ENCODE assay signal across 14 cellular contexts in genomic region chr12:55713721-55714120, GRCh38. TPM values are rescaled to one million over a fixed set of nuclear protein-coding genes. Genes with fewer than 3 reads are reported as not detected.
A peak's percentile ranks its signal among the peaks of the same experiment; 100 is the strongest.
DNase-seq lines count a peak whose midpoint lies in the region; ATAC-seq, FAIRE-seq and TF ChIP-seq lines count a peak whose summit lies in the region.
"Had no signal": no experiment of that assay in that cellular context is flagged by ENCODE, and none has a peak within 500 bp of the region (broad histone marks: within the 10 kb centered on the region; RNA-seq: fewer than 3 reads in every experiment).

No MANE protein-coding gene starts in this region.

- peaks cover 9% of the 10 kb centered on the region for H3K27me3 Mint-ChIP-seq in CD8-positive, alpha-beta T cell (ENCODE audit: low read depth)

- peaks cover 28% of the 10 kb centered on the region for H3K4me1 ChIP-seq in A549
- peaks cover 0 to 56% (median 3%) of the 10 kb centered on the region in 4 donors for H3K4me1 ChIP-seq in right lobe of liver
- H3K4me1 ChIP-seq in CD8-positive, alpha-beta T cell (ENCODE audit: insufficient read depth, low read length): peaks cover 24% of the 10 kb centered on the region

- no peak for TF ChIP-seq EP300 in A549 (IDR thresholded peaks at IDR 0.05)

- peaks cover 7% of the 10 kb centered on the region for H3K36me3 Mint-ChIP-seq in CD8-positive, alpha-beta T cell

- H3K4me1 Mint-ChIP-seq in CD8-positive, alpha-beta T cell (ENCODE audit: low read depth): peaks cover 36% of the 10 kb centered on the region

- H3K27ac ChIP-seq in A549 (no peak overlapping the region), right lobe of liver (peak overlapping the region in 2 of 3 donors; percentile 2 to 59)
- H3K27ac ChIP-seq in CD8-positive, alpha-beta T cell (ENCODE audit: low read depth, low read length): no peak overlapping the region
- H3K27ac ChIP-seq: BLaER1 had no signal

- H3K4me3 Mint-ChIP-seq in CD8-positive, alpha-beta T cell: no peak overlapping the region

- peak; percentile 29 to 40 for DNase-seq in A549 (ENCODE audit: low read depth in 1 of 2, low spot score in 1 of 2)
- peak; percentile 95 for DNase-seq in HCEC 1CT
- DNase-seq in choroid plexus epithelial cell (ENCODE audit: low read depth): peak; percentile 82
- no peak for DNase-seq in right lobe of liver
- DNase-seq in UCSD-AML1 (lab: John Stamatoyannopoulos, UW; ENCODE audit: unreplicated experiment): no peak
- DNase-seq in stimulated activated CD4-positive, alpha-beta T cell treated with anti-CD3 and anti-CD28 coated beads, Interleukin-2, amount 100 ng/mL, for 48 hours: no peak
- no peak for DNase-seq in stimulated activated CD4-positive, alpha-beta T cell treated with anti-CD3 and anti-CD28 coated beads, Interleukin-4, amount 100 ng/mL, for 1 hour
- DNase-seq in CD8-positive, alpha-beta T cell: no peak
- DNase-seq: activated naive CD4-positive, alpha-beta T cell treated with anti-CD3 and anti-CD28 coated beads, Interleukin-2, amount 50 U/mL, for 16 hours; effector memory CD4-positive, alpha-beta T cell; midbrain; NCI-H2171; small intestine had no signal

- TF ChIP-seq POLR2A in A549 (IDR thresholded peaks at IDR 0.05; ENCODE audit: low read length) (no peak), right lobe of liver (IDR thresholded peaks at IDR 0.05) (no peak)

- H3K4me3 ChIP-seq in A549 (no peak overlapping the region), choroid plexus epithelial cell (ENCODE audit: low read depth, low read length) (no peak overlapping the region), right lobe of liver (no peak overlapping the region)
- no peak overlapping the region for H3K4me3 ChIP-seq in CD8-positive, alpha-beta T cell (ENCODE audit: low read depth, low read length)
- H3K4me3 ChIP-seq: BLaER1 had no signal

- H3K9me3 Mint-ChIP-seq in CD8-positive, alpha-beta T cell: no peaks in the 10 kb centered on the region

- WGBS in A549 (ENCODE audit: missing lambda C conversion rate): 26% methylated on average over 2 of the region's 2 CpGs
- WGBS in right lobe of liver (ENCODE audit: insufficient coverage, low coverage, low lambda C conversion rate, missing lambda C conversion rate): 22% methylated on average over 2 of the region's 2 CpGs

- no peaks in the 10 kb centered on the region for H3K27me3 ChIP-seq in right lobe of liver
- no peaks in the 10 kb centered on the region for H3K27me3 ChIP-seq in CD8-positive, alpha-beta T cell (ENCODE audit: insufficient read depth, low read length)

- intact Hi-C loops in right lobe of liver (cut with DNase I): no loop called here
- intact Hi-C loops in CD8-positive, alpha-beta T cell (cut with DNase I, micrococcal nuclease): no loop called here

- POLR2A ChIA-PET in A549 (lab: Yijun Ruan, JAX): no interaction called here
- POLR2A ChIA-PET in CD8-positive, alpha-beta T cell (lab: Charles Lee): no interaction called here

- H3K4me2 ChIP-seq in A549: 0 out of 3 replicates have a peak overlapping the region, but pooled peaks have one; percentile 11
- H3K4me2 ChIP-seq: BLaER1 had no signal

- CTCF ChIA-PET in A549 (lab: Yijun Ruan, JAX): interaction anchor here (12.3 kb wide), 1 partner anchor 24 kb away, joined by 139 read pairs; the partner anchor contains the start of gene GDF11
- CTCF ChIA-PET in CD8-positive, alpha-beta T cell (lab: Charles Lee): interaction anchor here (14.8 kb wide), 1 partner anchor 24 kb away, joined by 176 read pairs; no protein-coding TSS in a partner anchor

- no peak overlapping the region for H3K27ac Mint-ChIP-seq in CD8-positive, alpha-beta T cell

- H3K9me3 ChIP-seq in A549 (no peaks in the 10 kb centered on the region), right lobe of liver (no peaks in the 10 kb centered on the region)
- no peaks in the 10 kb centered on the region for H3K9me3 ChIP-seq in CD8-positive, alpha-beta T cell (ENCODE audit: low read length)
- H3K9me3 ChIP-seq: BLaER1 had no signal

- TF ChIP-seq CTCF in A549 (IDR thresholded peaks at IDR 0.05): no peak
- no peak for TF ChIP-seq CTCF in choroid plexus epithelial cell (conservative IDR thresholded peaks at IDR 0.05; ENCODE audit: low read depth, low read length)
- TF ChIP-seq CTCF in right lobe of liver (IDR thresholded peaks at IDR 0.05): no peak
- TF ChIP-seq CTCF in CD8-positive, alpha-beta T cell (IDR thresholded peaks at IDR 0.05): no peak

- no peak for FAIRE-seq in A549 (lab: Jason Lieb, UNC)
- FAIRE-seq: small intestine had no signal

- no peak for TF ChIP-seq RAD21 in A549 (conservative IDR thresholded peaks at IDR 0.05 in 1 of 2, IDR thresholded peaks at IDR 0.05 in 1 of 2)

- H3K36me3 ChIP-seq in right lobe of liver: no peaks in the 10 kb centered on the region
- no peaks in the 10 kb centered on the region for H3K36me3 ChIP-seq in CD8-positive, alpha-beta T cell (ENCODE audit: insufficient read depth, low read length)

- ATAC-seq in A549: no peak
- peak in 1 of 4 donors; percentile 18 for ATAC-seq in right lobe of liver
- ATAC-seq in CD8-positive, alpha-beta T cell: no peak

TF ChIP-seq in A549, 52 proteins besides CTCF, POLR2A, EP300 and RAD21:
- TF ChIP-seq ZC3H11A (IDR thresholded peaks at IDR 0.05) (no peak), FOSL2 (IDR thresholded peaks at IDR 0.05) (no peak), FOSL2 (CRISPR knock-in tag; IDR thresholded peaks at IDR 0.05) (peak; percentile 72)

RNA-seq across cellular contexts. Expression of gene BLOC1S1, which starts 2.1 kb away (rescaled TPM):
- polyA plus RNA-seq in A549 (2011; rRNA removed) (112 and 115 TPM in 2 replicates), A549 (2017; fragmentation: RNase III; extraction: RNeasy Plus Mini Kit Qiagen cat#74134 plus additional on column Dnase treatment) (129 to 138 TPM (median 134 TPM) in 3 replicates)
- polyA plus RNA-seq in A549 (2012; cell fraction: cytosol; rRNA removed): 261 and 312 TPM in 2 replicates
- 103 and 115 TPM in 2 replicates for polyA plus RNA-seq in A549 (2012; cell fraction: nucleus; rRNA removed)
- 45.1 and 64.8 TPM in 2 replicates for polyA minus RNA-seq in A549 (2011; rRNA and poly(A)+ RNA removed)
- total RNA-seq in right lobe of liver: 100 to 1,000 TPM in 3 of 6 experiments, 10 to 100 TPM in 3; 81.8 to 175 (median 99.0) TPM
- total RNA-seq in CD8-positive, alpha-beta T cell: 10 to 100 TPM; 29.4 to 29.6 TPM

RNA-seq across cellular contexts. Expression of gene ITGA7, which starts 6.0 kb away (rescaled TPM):
- polyA plus RNA-seq in A549 (2011; rRNA removed) (1.1 and 1.4 TPM in 2 replicates), A549 (2017; fragmentation: RNase III; extraction: RNeasy Plus Mini Kit Qiagen cat#74134 plus additional on column Dnase treatment) (1.7 to 2.0 TPM (median 1.9 TPM) in 3 replicates)
- polyA plus RNA-seq in A549 (2012; cell fraction: cytosol; rRNA removed): 0.66 and 1.2 TPM in 2 replicates
- polyA plus RNA-seq in A549 (2012; cell fraction: nucleus; rRNA removed): 7.3 and 8.5 TPM in 2 replicates
- polyA minus RNA-seq in A549 (2011; rRNA and poly(A)+ RNA removed): 1.5 and 2.8 TPM in 2 replicates
- total RNA-seq in right lobe of liver: 10 to 100 TPM in 3 of 6 experiments, 1 to 10 TPM in 3; 3.1 to 20.1 (median 8.3) TPM
- 1 to 10 TPM; 1.0 to 1.1 TPM for total RNA-seq in CD8-positive, alpha-beta T cell

RNA-seq across cellular contexts. Expression of gene RDH5, which starts 6.5 kb away (rescaled TPM):
- polyA plus RNA-seq in A549 (2011; rRNA removed) (8.1 and 9.1 TPM in 2 replicates), A549 (2017; fragmentation: RNase III; extraction: RNeasy Plus Mini Kit Qiagen cat#74134 plus additional on column Dnase treatment) (3.4 to 5.4 TPM (median 4.1 TPM) in 3 replicates)
- 7.8 and 8.3 TPM in 2 replicates for polyA plus RNA-seq in A549 (2012; cell fraction: cytosol; rRNA removed)
- 28.7 and 33.2 TPM in 2 replicates for polyA plus RNA-seq in A549 (2012; cell fraction: nucleus; rRNA removed)
- polyA minus RNA-seq in A549 (2011; rRNA and poly(A)+ RNA removed): 7.1 and 7.8 TPM in 2 replicates
- total RNA-seq in right lobe of liver: 10 to 100 TPM; 26.3 to 52.5 (median 43.0) TPM
- total RNA-seq in CD8-positive, alpha-beta T cell: 1 to 10 TPM; 5.5 to 7.8 TPM

RNA-seq across cellular contexts. Expression of gene CD63, which starts 15.1 kb away (rescaled TPM):
- polyA plus RNA-seq in A549 (2011; rRNA removed): 512 and 724 TPM in 2 replicates
- polyA plus RNA-seq in A549 (2012; cell fraction: cytosol; rRNA removed): 639 and 645 TPM in 2 replicates
- polyA plus RNA-seq in A549 (2012; cell fraction: nucleus; rRNA removed): 264 and 317 TPM in 2 replicates
- polyA plus RNA-seq in A549 (2017; fragmentation: RNase III; extraction: RNeasy Plus Mini Kit Qiagen cat#74134 plus additional on column Dnase treatment): 493 to 547 TPM (median 530 TPM) in 3 replicates
- 238 and 252 TPM in 2 replicates for polyA minus RNA-seq in A549 (2011; rRNA and poly(A)+ RNA removed)
- 100 to 1,000 TPM; 213 to 556 (median 317) TPM for total RNA-seq in right lobe of liver
- total RNA-seq in CD8-positive, alpha-beta T cell: 10 to 100 TPM; 27.0 to 33.8 TPM

RNA-seq across cellular contexts. Expression of gene GDF11, which starts 29.2 kb away (rescaled TPM):
- polyA plus RNA-seq in A549 (2011; rRNA removed) (1.2 and 1.4 TPM in 2 replicates), A549 (2017; fragmentation: RNase III; extraction: RNeasy Plus Mini Kit Qiagen cat#74134 plus additional on column Dnase treatment) (2.8 to 3.6 TPM (median 3.1 TPM) in 3 replicates)
- 4.5 and 5.5 TPM in 2 replicates for polyA plus RNA-seq in A549 (2012; cell fraction: cytosol; rRNA removed)
- polyA plus RNA-seq in A549 (2012; cell fraction: nucleus; rRNA removed): 3.1 and 4.5 TPM in 2 replicates
- 3.1 and 3.3 TPM in 2 replicates for polyA minus RNA-seq in A549 (2011; rRNA and poly(A)+ RNA removed)
- under 1 TPM; 0.25 to 0.95 (median 0.54) TPM for total RNA-seq in right lobe of liver
- total RNA-seq in CD8-positive, alpha-beta T cell: 1 to 10 TPM; 4.3 to 4.6 TPM

Comparison
In these comparisons a context has a peak if more than half of its experiments do, and no peak if none do; other contexts are left out.
1. DNase-seq: peak in A549 (2 of 2), HCEC 1CT (single experiment) and choroid plexus epithelial cell (single experiment); none in right lobe of liver (0 of 3), UCSD-AML1 (single experiment), stimulated activated CD4-positive, alpha-beta T cell treated with anti-CD3 and anti-CD28 coated beads, Interleukin-2, amount 100 ng/mL, for 48 hours (0 of 2), stimulated activated CD4-positive, alpha-beta T cell treated with anti-CD3 and anti-CD28 coated beads, Interleukin-4, amount 100 ng/mL, for 1 hour (single experiment) and CD8-positive, alpha-beta T cell (0 of 7).
2. H3K27ac ChIP-seq: peak in right lobe of liver (2 of 3); none in A549 (0 of 2) and CD8-positive, alpha-beta T cell (single experiment).